27 cellular contexts compared by ENCODE assay signal in genomic region chr2:25368650-25369049, GRCh38. TPM values are rescaled to one million over a fixed set of nuclear protein-coding genes. Genes with fewer than 3 reads are reported as not detected.
DNase-seq lines count a peak whose midpoint lies in the region; ATAC-seq and TF ChIP-seq lines count a peak whose summit lies in the region.
"Had no signal": no experiment of that assay in that cellular context is flagged by ENCODE, and none has a peak within 500 bp of the region (broad histone marks: within the 10 kb centered on the region; RNA-seq: fewer than 3 reads in every experiment).

No MANE protein-coding gene starts in this region.

- POLR2A ChIA-PET in activated CD4-positive, alpha-beta T cell treated with anti-CD3 and anti-CD28 coated beads for 36 hours (lab: Charles Lee) = no interaction called here

- WGBS in heart right ventricle, 2 donors = 76 to 77% methylated on average over 4 of the region's 4 CpGs

- no peaks in the 10 kb centered on the region for H3K27me3 Mint-ChIP-seq in activated CD4-positive, alpha-beta T cell treated with anti-CD3 and anti-CD28 coated beads for 36 hours
- peaks cover 3% of the 10 kb centered on the region for H3K27me3 Mint-ChIP-seq in nephron (ENCODE audit: low read depth)
- H3K27me3 Mint-ChIP-seq: activated CD4-positive, alpha-beta T cell treated with anti-CD3 and anti-CD28 coated beads, Interleukin-2, amount 10 ng/mL, durations not matched to agents 7 days and 5 days had no signal

- H3K9me3 ChIP-seq in upper lobe of right lung (no peaks in the 10 kb centered on the region), heart right ventricle (no peaks in the 10 kb centered on the region)
- H3K9me3 ChIP-seq: tibial artery had no signal

- no peak overlapping the region for H3K27ac ChIP-seq in upper lobe of right lung
- H3K27ac ChIP-seq in heart right ventricle = no peak overlapping the region
- H3K27ac ChIP-seq: 22Rv1, PC-9, tibial artery had no signal

- no peaks in the 10 kb centered on the region for H3K36me3 ChIP-seq in upper lobe of right lung
- no peaks in the 10 kb centered on the region for H3K36me3 ChIP-seq in heart right ventricle
- H3K36me3 ChIP-seq: tibial artery had no signal

- H3K4me1 ChIP-seq in upper lobe of right lung = no peaks in the 10 kb centered on the region
- peaks cover 0 to 5% (median 0%) of the 10 kb centered on the region in 9 donors for H3K4me1 ChIP-seq in heart right ventricle

- ATAC-seq in activated CD4-positive, alpha-beta T cell treated with anti-CD3 and anti-CD28 coated beads for 36 hours = no peak
- ATAC-seq in upper lobe of right lung (no peak), heart right ventricle (no peak), GM19455 (IDR thresholded peaks at IDR 0.05; ENCODE audit: unreplicated experiment) (no peak)
- ATAC-seq: GM12878 had no signal

- no peaks in the 10 kb centered on the region for H3K9me3 Mint-ChIP-seq in activated CD4-positive, alpha-beta T cell treated with anti-CD3 and anti-CD28 coated beads for 36 hours (ENCODE audit: low read depth)
- no peaks in the 10 kb centered on the region for H3K9me3 Mint-ChIP-seq in nephron
- H3K9me3 Mint-ChIP-seq: activated CD4-positive, alpha-beta T cell treated with anti-CD3 and anti-CD28 coated beads, Interleukin-2, amount 10 ng/mL, durations not matched to agents 7 days and 5 days; T-helper 1 cell treated with Interleukin-12 subunit alpha and Interleukin-12 subunit beta and Interleukin-4 antibody, amounts not matched to agents 30 μg/mL and 1 μg/mL, for 36 hours had no signal

- no peaks in the 10 kb centered on the region for H3K36me3 Mint-ChIP-seq in activated CD4-positive, alpha-beta T cell treated with anti-CD3 and anti-CD28 coated beads for 36 hours (ENCODE audit: low read depth)
- H3K36me3 Mint-ChIP-seq in nephron (ENCODE audit: low read depth) = no peaks in the 10 kb centered on the region

- intact Hi-C loops in activated CD4-positive, alpha-beta T cell treated with anti-CD3 and anti-CD28 coated beads for 36 hours (cut with DNase I, micrococcal nuclease) = loop anchor here in 1 of 2 experiments (10.0 kb wide), 1 partner anchor 506 kb away; the partner anchor contains the start of gene ASXL2
- intact Hi-C loops in upper lobe of right lung (cut with DNase I) (no loop called here), heart right ventricle (cut with DNase I) (no loop called here)

- H3K27me3 ChIP-seq in upper lobe of right lung = no peaks in the 10 kb centered on the region
- H3K27me3 ChIP-seq in heart right ventricle = no peaks in the 10 kb centered on the region
- H3K27me3 ChIP-seq: tibial artery had no signal

- H3K4me3 ChIP-seq in upper lobe of right lung = no peak overlapping the region
- H3K4me3 ChIP-seq in heart right ventricle = no peak overlapping the region
- H3K4me3 ChIP-seq: GM12878, PC-9, smooth muscle cell, tibial artery had no signal

- no peak overlapping the region for H3K27ac Mint-ChIP-seq in activated CD4-positive, alpha-beta T cell treated with anti-CD3 and anti-CD28 coated beads for 36 hours
- peak overlapping the region; percentile 80 to 93 (median 85) for H3K27ac Mint-ChIP-seq in nephron
- H3K27ac Mint-ChIP-seq: activated CD4-positive, alpha-beta T cell treated with anti-CD3 and anti-CD28 coated beads, Interleukin-2, amount 10 ng/mL, durations not matched to agents 7 days and 5 days; T-helper 1 cell treated with Interleukin-12 subunit alpha and Interleukin-12 subunit beta and Interleukin-4 antibody, amounts not matched to agents 30 μg/mL and 1 μg/mL, for 36 hours had no signal

- DNase-seq in activated CD4-positive, alpha-beta T cell treated with anti-CD3 and anti-CD28 coated beads for 36 hours = peak; percentile 1
- DNase-seq in activated CD4-positive, alpha-beta T cell treated with anti-CD3 and anti-CD28 coated beads for 48 hours = no peak
- DNase-seq in fibroblast of gingiva (ENCODE audit: low read depth) (peak; percentile 47), upper lobe of right lung (peak; percentile 31), heart right ventricle (no peak), NCI-H187 (lab: John Stamatoyannopoulos, UW) (no peak)
- DNase-seq: activated CD4-positive, alpha-beta T cell treated with anti-CD3 and anti-CD28 coated beads, Interleukin-2, amount 10 ng/mL, durations not matched to agents 7 days and 5 days; activated gamma-delta T cell; COR-L47; cortex of kidney; DMS79; foreskin melanocyte; Karpas-422; NCI-H1930; NCI-H226; NCI-H748 treated with DMSO at 0.1 percent for 48 hours; SHP77 treated with DMSO at 0.1 percent for 48 hours; stimulated activated CD4-positive, alpha-beta T cell treated with anti-CD3 and anti-CD28 coated beads, Interleukin-2, amount 100 ng/mL, for 48 hours; stimulated activated naive CD4-positive, alpha-beta T cell treated with Interleukin-2 at 50 U/mL for 16 hours had no signal

- CTCF ChIA-PET in activated CD4-positive, alpha-beta T cell treated with anti-CD3 and anti-CD28 coated beads for 36 hours (lab: Charles Lee) = interaction anchor here (0.6 to 1.1 kb wide), 2 partner anchors 7 to 20 kb away, joined by 3 to 4 read pairs; no protein-coding TSS in a partner anchor

- no peak overlapping the region for H3K4me3 Mint-ChIP-seq in activated CD4-positive, alpha-beta T cell treated with anti-CD3 and anti-CD28 coated beads for 36 hours
- H3K4me3 Mint-ChIP-seq in nephron = no peak overlapping the region
- H3K4me3 Mint-ChIP-seq: activated CD4-positive, alpha-beta T cell treated with anti-CD3 and anti-CD28 coated beads, Interleukin-2, amount 10 ng/mL, durations not matched to agents 7 days and 5 days; T-helper 1 cell treated with Interleukin-12 subunit alpha and Interleukin-12 subunit beta and Interleukin-4 antibody, amounts not matched to agents 30 μg/mL and 1 μg/mL, for 36 hours had no signal

- TF ChIP-seq CTCF in nephron (IDR thresholded peaks at IDR 0.05; ENCODE audit: unreplicated experiment in 3 of 3) (no peak), upper lobe of right lung (IDR thresholded peaks at IDR 0.05) (no peak), heart right ventricle (IDR thresholded peaks at IDR 0.05) (no peak)

- H3K4me1 Mint-ChIP-seq in activated CD4-positive, alpha-beta T cell treated with anti-CD3 and anti-CD28 coated beads for 36 hours = peaks cover 10% of the 10 kb centered on the region
- peaks cover 26% of the 10 kb centered on the region for H3K4me1 Mint-ChIP-seq in nephron

RNA-seq across cellular contexts. Expression of gene DNMT3A, which starts 26.9 kb away (rescaled TPM):
- 10 to 100 TPM; 62.3 to 76.2 TPM for total RNA-seq in activated CD4-positive, alpha-beta T cell treated with anti-CD3 and anti-CD28 coated beads for 36 hours
- total RNA-seq in upper lobe of right lung = 31.3 TPM
- total RNA-seq in heart right ventricle = 10 to 100 TPM; 14.8 to 23.7 (median 19.4) TPM
- 10 to 100 TPM in 1 of 2 donors, 1 to 10 TPM in 1; 4.7 to 10.3 TPM for polyA plus RNA-seq in heart right ventricle

Comparison
In these comparisons a context has a peak if more than half of its experiments do, and no peak if none do; other contexts are left out.
1. DNase-seq: peak in activated CD4-positive, alpha-beta T cell treated with anti-CD3 and anti-CD28 coated beads for 36 hours (single experiment), fibroblast of gingiva (single experiment) and upper lobe of right lung (single experiment); none in activated CD4-positive, alpha-beta T cell treated with anti-CD3 and anti-CD28 coated beads for 48 hours (single experiment), heart right ventricle (0 of 2) and NCI-H187 (0 of 2).